Comparison of ENCODE assay signal across 25 cellular contexts in genomic region chr22:26239561-26239960, GRCh38.
"Had no signal": no experiment of that assay in that cellular context is flagged by ENCODE, and none has a peak within 500 bp of the region (broad histone marks: within the 10 kb centered on the region; RNA-seq: fewer than 3 reads in every experiment).

No MANE protein-coding gene starts in this region.

- H3K9me3 Mint-ChIP-seq: activated CD4-positive, alpha-beta memory T cell treated with anti-CD3 and anti-CD28 coated beads, Interleukin-2, amount 10 ng/mL, durations not matched to agents 7 days and 5 days; activated T-cell treated with anti-CD3 and anti-CD28 coated beads, Interleukin-2, amount 50 U/mL, for 72 hours; T-cell had no signal

- H3K36me3 Mint-ChIP-seq: T-cell had no signal

- ATAC-seq: activated CD4-positive, alpha-beta T cell treated with anti-CD3 and anti-CD28 coated beads for 36 hours; activated T-cell treated with anti-CD3 and anti-CD28 coated beads, Interleukin-2, amount 50 U/mL, for 72 hours; Panc1; Right ventricle myocardium inferior; T-cell had no signal

- H3K4me3 Mint-ChIP-seq: activated CD4-positive, alpha-beta memory T cell treated with anti-CD3 and anti-CD28 coated beads, Interleukin-2, amount 10 ng/mL, durations not matched to agents 7 days and 5 days; activated CD4-positive, alpha-beta T cell treated with anti-CD3 and anti-CD28 coated beads for 36 hours; activated T-cell treated with anti-CD3 and anti-CD28 coated beads, Interleukin-2, amount 50 U/mL, for 72 hours; T-cell had no signal

- DNase-seq: activated CD4-positive, alpha-beta memory T cell treated with anti-CD3 and anti-CD28 coated beads, Interleukin-2, amount 10 ng/mL, durations not matched to agents 7 days and 5 days; activated CD4-positive, alpha-beta T cell treated with anti-CD3 and anti-CD28 coated beads for 36 hours; activated CD4-positive, alpha-beta T cell treated with anti-CD3 and anti-CD28 coated beads, Interleukin-2, amount 50 U/mL, for 1 hour; activated naive CD4-positive, alpha-beta T cell treated with anti-CD3 and anti-CD28 coated beads, Interleukin-2, amount 50 U/mL, for 16 hours; activated T-cell treated with anti-CD3 and anti-CD28 coated beads, Interleukin-2, amount 50 U/mL, for 72 hours; amygdala; caudate nucleus; colonic mucosa; NCI-H1092; NCI-H1417; NCI-H1694 treated with DMSO at 0.1 percent for 48 hours; NCI-H2029 treated with DMSO at 0.1 percent for 48 hours; NCI-H345; NCI-H510A; NCI-H526 treated with DMSO at 0.1 percent for 48 hours; NCI-H82; RPMI8226; T-cell; T-helper 2 cell; T1000; WERI-Rb-1 had no signal

- H3K9me3 ChIP-seq: breast epithelium, colonic mucosa had no signal

- H3K4me3 ChIP-seq: breast epithelium, colonic mucosa, SK-N-MC had no signal

- H3K27me3 ChIP-seq: colonic mucosa had no signal

- H3K36me3 ChIP-seq: breast epithelium, colonic mucosa, WERI-Rb-1 had no signal

- H3K27ac Mint-ChIP-seq: activated CD4-positive, alpha-beta memory T cell treated with anti-CD3 and anti-CD28 coated beads, Interleukin-2, amount 10 ng/mL, durations not matched to agents 7 days and 5 days; activated CD4-positive, alpha-beta T cell treated with anti-CD3 and anti-CD28 coated beads for 36 hours; activated T-cell treated with anti-CD3 and anti-CD28 coated beads, Interleukin-2, amount 50 U/mL, for 72 hours; T-cell had no signal

- H3K4me1 Mint-ChIP-seq: activated CD4-positive, alpha-beta memory T cell treated with anti-CD3 and anti-CD28 coated beads, Interleukin-2, amount 10 ng/mL, durations not matched to agents 7 days and 5 days; activated CD4-positive, alpha-beta T cell treated with anti-CD3 and anti-CD28 coated beads for 36 hours; T-cell had no signal

- H3K27me3 Mint-ChIP-seq: activated CD4-positive, alpha-beta memory T cell treated with anti-CD3 and anti-CD28 coated beads, Interleukin-2, amount 10 ng/mL, durations not matched to agents 7 days and 5 days had no signal
